Comparison of ENCODE assay signal across 25 cellular contexts in the genomic region with DNA sequence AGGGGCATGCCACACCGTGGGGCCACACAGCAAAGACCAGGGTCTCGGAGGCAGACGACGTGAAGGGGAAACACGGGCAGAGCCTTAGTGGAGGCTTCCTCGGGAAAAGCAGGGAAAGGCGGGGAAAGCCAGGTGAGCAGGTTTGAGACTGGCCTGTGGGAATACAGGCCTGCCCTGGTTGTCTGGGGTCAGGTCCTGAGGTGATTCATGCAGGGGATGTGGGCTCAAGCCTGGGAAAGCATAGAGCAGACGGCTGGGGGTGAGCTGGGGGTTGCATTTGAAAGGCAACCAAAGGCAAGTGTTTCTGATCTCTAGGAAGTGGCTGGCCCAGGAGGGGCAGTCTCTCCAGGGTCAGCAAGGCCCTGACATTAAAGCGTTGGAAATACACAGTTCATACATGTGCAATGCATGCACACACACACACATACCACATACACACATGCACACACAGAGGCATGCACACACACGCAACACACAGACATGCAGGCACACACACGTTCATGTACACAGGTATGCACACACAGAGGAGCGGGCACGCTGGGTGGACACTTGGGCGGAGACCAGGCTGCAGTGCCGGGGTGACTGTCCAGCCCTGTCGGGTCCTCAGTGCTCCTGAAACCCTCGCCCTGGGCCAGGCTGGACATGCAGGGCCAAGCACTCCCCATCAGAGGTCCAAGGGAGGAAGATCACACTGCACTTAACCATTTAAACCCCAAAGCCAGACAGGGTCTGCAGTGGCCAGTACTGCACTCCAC. TPM values are rescaled to one million over a fixed set of nuclear protein-coding genes. Genes with fewer than 3 reads are reported as not detected.
"Had no signal": no experiment of that assay in that cellular context is flagged by ENCODE, and none has a peak within 500 bp of the region (broad histone marks: within the 10 kb centered on the region; RNA-seq: fewer than 3 reads in every experiment).

No MANE protein-coding gene starts in this region.

- DNase-seq: activated CD4-positive, alpha-beta T cell treated with anti-CD3 and anti-CD28 coated beads for 1 hour; activated CD4-positive, alpha-beta T cell treated with anti-CD3 and anti-CD28 coated beads, Interleukin-2, amount 50 U/mL, for 1 hour; activated T-cell treated with anti-CD3 and anti-CD28 coated beads, Interleukin-2, amount 50 U/mL, for 24 hours; adrenal gland; effector memory CD8-positive, alpha-beta T cell; gastrocnemius medialis; left colon; lower lobe of right lung; mesendoderm; small intestine; stimulated activated CD4-positive, alpha-beta T cell treated with anti-CD3 and anti-CD28 coated beads, Interleukin-15, amount 100 ng/mL, for 24 hours; stimulated activated naive B cell treated with anti-CD40 and anti-IgM and Interleukin-4, amounts not matched to agents 10 μg/mL and 1 μg/mL and 100 μg/mL, for 72 hours; T-cell had no signal

- H3K4me1 ChIP-seq: adrenal gland, ascending aorta, breast epithelium, esophagus muscularis mucosa, gastrocnemius medialis, lower lobe of right lung, upper lobe of left lung had no signal

- FAIRE-seq: colon, small intestine had no signal

- H3K27ac ChIP-seq: adrenal gland, ascending aorta, breast epithelium, esophagus muscularis mucosa, gastrocnemius medialis, lower lobe of right lung, ovary, thoracic aorta, upper lobe of left lung had no signal

- H3K27me3 ChIP-seq: adrenal gland, ascending aorta, breast epithelium, esophagus muscularis mucosa, ovary, upper lobe of left lung had no signal

- H3K4me3 ChIP-seq: adrenal gland, ascending aorta, breast epithelium, esophagus muscularis mucosa, gastrocnemius medialis, lower lobe of right lung, mucosa of descending colon, ovary, thoracic aorta, upper lobe of left lung had no signal

- H3K27ac Mint-ChIP-seq: activated naive CD4-positive, alpha-beta T cell treated with anti-CD3 and anti-CD28 coated beads, Interleukin-2, amount 50 U/mL, for 72 hours; activated T-cell treated with anti-CD3 and anti-CD28 coated beads, Interleukin-2, amount 50 U/mL, for 24 hours; activated T-helper 17 cell treated with anti-CD3 and anti-CD28 coated beads, Interleukin-2, amount 50 U/mL, for 72 hours; effector memory CD8-positive, alpha-beta T cell; stimulated activated naive B cell treated with anti-CD40 and anti-IgM and Interleukin-4, amounts not matched to agents 10 μg/mL and 1 μg/mL and 100 μg/mL, for 72 hours; T-cell; T-helper 2 cell treated with Interferon-gamma antibody and Interleukin-4, amounts not matched to agents 5 μg/mL and 100 μg/mL, for 36 hours had no signal

- ATAC-seq: activated naive CD4-positive, alpha-beta T cell treated with anti-CD3 and anti-CD28 coated beads, Interleukin-2, amount 50 U/mL, for 72 hours; activated T-helper 17 cell treated with anti-CD3 and anti-CD28 coated beads, Interleukin-2, amount 50 U/mL, for 72 hours; effector memory CD8-positive, alpha-beta T cell; gastrocnemius medialis; left colon; lower lobe of right lung; mucosa of descending colon; stimulated activated naive B cell treated with anti-CD40 and anti-IgM and Interleukin-4, amounts not matched to agents 10 μg/mL and 1 μg/mL and 100 μg/mL, for 72 hours; T-cell had no signal

- H3K9me3 ChIP-seq: adrenal gland, ascending aorta, breast epithelium, esophagus muscularis mucosa, gastrocnemius medialis, lower lobe of right lung, mucosa of descending colon, ovary, thoracic aorta, upper lobe of left lung had no signal

- H3K36me3 Mint-ChIP-seq: activated naive CD4-positive, alpha-beta T cell treated with anti-CD3 and anti-CD28 coated beads, Interleukin-2, amount 50 U/mL, for 72 hours; stimulated activated naive B cell treated with anti-CD40 and anti-IgM and Interleukin-4, amounts not matched to agents 10 μg/mL and 1 μg/mL and 100 μg/mL, for 72 hours; T-cell had no signal

- H3K9me3 Mint-ChIP-seq: activated naive CD4-positive, alpha-beta T cell treated with anti-CD3 and anti-CD28 coated beads, Interleukin-2, amount 50 U/mL, for 72 hours; activated T-cell treated with anti-CD3 and anti-CD28 coated beads, Interleukin-2, amount 50 U/mL, for 24 hours; activated T-helper 17 cell treated with anti-CD3 and anti-CD28 coated beads, Interleukin-2, amount 50 U/mL, for 72 hours; central memory CD8-positive, alpha-beta T cell; effector memory CD8-positive, alpha-beta T cell; stimulated activated naive B cell treated with anti-CD40 and anti-IgM and Interleukin-4, amounts not matched to agents 10 μg/mL and 1 μg/mL and 100 μg/mL, for 72 hours; T-cell; T-helper 2 cell treated with Interferon-gamma antibody and Interleukin-4, amounts not matched to agents 5 μg/mL and 100 μg/mL, for 36 hours had no signal

- H3K36me3 ChIP-seq: adrenal gland, ascending aorta, breast epithelium, gastrocnemius medialis, lower lobe of right lung, ovary, thoracic aorta, upper lobe of left lung had no signal

- H3K4me1 Mint-ChIP-seq: activated T-helper 17 cell treated with anti-CD3 and anti-CD28 coated beads, Interleukin-2, amount 50 U/mL, for 72 hours; stimulated activated naive B cell treated with anti-CD40 and anti-IgM and Interleukin-4, amounts not matched to agents 10 μg/mL and 1 μg/mL and 100 μg/mL, for 72 hours; T-cell had no signal

- H3K4me3 Mint-ChIP-seq: activated T-cell treated with anti-CD3 and anti-CD28 coated beads, Interleukin-2, amount 50 U/mL, for 24 hours; activated T-helper 17 cell treated with anti-CD3 and anti-CD28 coated beads, Interleukin-2, amount 50 U/mL, for 72 hours; central memory CD8-positive, alpha-beta T cell; effector memory CD8-positive, alpha-beta T cell; stimulated activated naive B cell treated with anti-CD40 and anti-IgM and Interleukin-4, amounts not matched to agents 10 μg/mL and 1 μg/mL and 100 μg/mL, for 72 hours; T-cell; T-helper 2 cell treated with Interferon-gamma antibody and Interleukin-4, amounts not matched to agents 5 μg/mL and 100 μg/mL, for 36 hours had no signal

- H3K27me3 Mint-ChIP-seq: activated T-cell treated with anti-CD3 and anti-CD28 coated beads, Interleukin-2, amount 50 U/mL, for 24 hours; activated T-helper 17 cell treated with anti-CD3 and anti-CD28 coated beads, Interleukin-2, amount 50 U/mL, for 72 hours; central memory CD8-positive, alpha-beta T cell; effector memory CD8-positive, alpha-beta T cell; stimulated activated naive B cell treated with anti-CD40 and anti-IgM and Interleukin-4, amounts not matched to agents 10 μg/mL and 1 μg/mL and 100 μg/mL, for 72 hours; T-cell had no signal

RNA-seq across cellular contexts. Expression of a gene that starts 51.8 kb away (rescaled TPM):
- total RNA-seq: ascending aorta had no signal
